ENCODE assay signal across 1 cellular context in genomic region chr2:218627939-218628338, GRCh38.
TF ChIP-seq lines count a peak whose summit lies in the region.

No MANE protein-coding gene starts in this region.

TF ChIP-seq in H1, 55 proteins besides CTCF, POLR2A, EP300 and RAD21:
- TF ChIP-seq RXRA (IDR thresholded peaks at IDR 0.05; ENCODE audit: insufficient read depth, low read depth, low read length), result no peak
- no peak for TF ChIP-seq RFX5 (IDR thresholded peaks at IDR 0.05; ENCODE audit: borderline replicate concordance, low read depth, low read length)
- no peak for TF ChIP-seq TAF7 (optimal IDR thresholded peaks at IDR 0.05; ENCODE audit: borderline replicate concordance, low read depth, low read length)
- no peak for TF ChIP-seq HDAC2 (IDR thresholded peaks at IDR 0.05; ENCODE audit: borderline replicate concordance in 1 of 2, low read depth in 2 of 2, low read length in 2 of 2)
- no peak for TF ChIP-seq TCF12 (IDR thresholded peaks at IDR 0.05; ENCODE audit: low read depth, low read length)
- no peak for TF ChIP-seq KDM1A (IDR thresholded peaks at IDR 0.05; ENCODE audit: borderline replicate concordance, low read length)
- no peak for TF ChIP-seq E2F6 (IDR thresholded peaks at IDR 0.05)
- no peak for TF ChIP-seq RBBP5 (IDR thresholded peaks at IDR 0.05; ENCODE audit: borderline replicate concordance, low read depth, low read length)
- no peak for TF ChIP-seq ATF2 (IDR thresholded peaks at IDR 0.05; ENCODE audit: low read length)
- TF ChIP-seq GTF2F1 (IDR thresholded peaks at IDR 0.05; ENCODE audit: borderline replicate concordance, low read depth, low read length), result no peak
- TF ChIP-seq TAF1 (IDR thresholded peaks at IDR 0.05; ENCODE audit: low read depth, low read length), result no peak
- TF ChIP-seq RNF2 (IDR thresholded peaks at IDR 0.05; ENCODE audit: borderline replicate concordance, low read depth, low read length, missing control alignments, poor library complexity, severe bottlenecking), result no peak
- TF ChIP-seq SP4 (IDR thresholded peaks at IDR 0.05; ENCODE audit: low read length), result no peak
- TF ChIP-seq SP1 (IDR thresholded peaks at IDR 0.05; ENCODE audit: low read depth, low read length), result no peak
- TF ChIP-seq KDM5A (IDR thresholded peaks at IDR 0.05; ENCODE audit: low read length), result no peak
- TF ChIP-seq CBX5 (IDR thresholded peaks at IDR 0.05; ENCODE audit: low read depth, low read length), result no peak
- TF ChIP-seq PHF8 (conservative IDR thresholded peaks at IDR 0.05; ENCODE audit: low read depth, low read length), result no peak
- no peak for TF ChIP-seq JUND (IDR thresholded peaks at IDR 0.05; ENCODE audit: low read length)
- no peak for TF ChIP-seq SAP30 (IDR thresholded peaks at IDR 0.05; ENCODE audit: insufficient read depth, insufficient replicate concordance, low read length)
